In the genomic region with DNA sequence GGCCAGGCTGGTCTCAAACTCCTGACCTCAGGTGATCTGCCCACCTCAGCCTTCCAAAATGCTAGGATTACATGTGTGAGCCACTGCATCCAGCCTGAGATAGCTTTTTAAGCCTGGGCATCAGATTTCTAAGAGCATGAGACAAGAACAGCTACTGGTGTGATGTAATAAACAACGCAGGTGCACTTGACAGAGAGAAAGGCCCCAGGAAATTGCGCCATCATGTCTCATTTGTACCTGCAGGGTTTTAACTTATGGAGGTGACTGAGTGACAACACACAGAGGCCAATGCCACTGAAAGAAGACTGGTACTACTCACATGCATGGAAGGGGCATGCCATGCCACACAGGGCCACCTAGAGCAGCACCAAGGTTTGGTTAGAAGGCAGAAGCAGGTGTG, we compare ENCODE assay signal across 31 cellular contexts.
"Had no signal": no experiment of that assay in that cellular context is flagged by ENCODE, and none has a peak within 500 bp of the region (broad histone marks: within the 10 kb centered on the region; RNA-seq: fewer than 3 reads in every experiment).

No MANE protein-coding gene starts in this region.

- H3K27ac Mint-ChIP-seq: activated naive CD4-positive, alpha-beta T cell treated with anti-CD3 and anti-CD28 coated beads, Interleukin-2, amount 10 ng/mL, durations not matched to agents 7 days and 5 days; activated naive CD8-positive, alpha-beta T cell treated with anti-CD3 and anti-CD28 coated beads, Interleukin-2, amount 10 ng/mL, durations not matched to agents 7 days and 5 days; brain; nephron; progenitor cell of endocrine pancreas; stimulated activated effector memory CD8-positive, alpha-beta T cell treated with anti-CD3 and anti-CD28 coated beads, Interleukin-12 subunit alpha, Interleukin-12 subunit beta, amount 100 ng/mL, for 72 hours; stimulated activated naive CD8-positive, alpha-beta T cell treated with anti-CD3 and anti-CD28 coated beads, Interleukin-15, Interleukin-2, amounts not matched to agents 100 ng/mL and 50 ng/mL, for 24 hours had no signal

- ATAC-seq: activated CD4-positive, CD25-positive, alpha-beta regulatory T cell treated with anti-CD3 and anti-CD28 coated beads, Interleukin-2, amount 50 U/mL, for 24 hours; gastrocnemius medialis; left cardiac atrium; stimulated activated effector memory CD8-positive, alpha-beta T cell treated with anti-CD3 and anti-CD28 coated beads, Interleukin-12 subunit alpha, Interleukin-12 subunit beta, amount 100 ng/mL, for 72 hours had no signal

- H3K36me3 Mint-ChIP-seq: activated naive CD4-positive, alpha-beta T cell treated with anti-CD3 and anti-CD28 coated beads, Interleukin-2, amount 10 ng/mL, durations not matched to agents 7 days and 5 days; activated naive CD8-positive, alpha-beta T cell treated with anti-CD3 and anti-CD28 coated beads, Interleukin-2, amount 10 ng/mL, durations not matched to agents 7 days and 5 days; brain; stimulated activated effector memory CD8-positive, alpha-beta T cell treated with anti-CD3 and anti-CD28 coated beads, Interleukin-12 subunit alpha, Interleukin-12 subunit beta, amount 100 ng/mL, for 72 hours had no signal

- DNase-seq: activated CD4-positive, alpha-beta T cell treated with anti-CD3 and anti-CD28 coated beads for 48 hours; activated CD4-positive, alpha-beta T cell treated with anti-CD3 and anti-CD28 coated beads, Interleukin-2, amount 50 U/mL, for 48 hours; activated CD8-positive, alpha-beta memory T cell treated with anti-CD3 and anti-CD28 coated beads for 24 hours; activated gamma-delta T cell; activated naive CD4-positive, alpha-beta T cell treated with anti-CD3 and anti-CD28 coated beads, Interleukin-2, amount 10 ng/mL, durations not matched to agents 7 days and 5 days; activated naive CD8-positive, alpha-beta T cell treated with anti-CD3 and anti-CD28 coated beads, Interleukin-2, amount 10 ng/mL, durations not matched to agents 7 days and 5 days; dorsolateral prefrontal cortex; effector memory CD4-positive, alpha-beta T cell; erythroblast; gastrocnemius medialis; glutamatergic neuron; left cardiac atrium; left ventricle myocardium superior; ovary; sigmoid colon; small intestine; stimulated activated CD4-positive, alpha-beta T cell treated with anti-CD3 and anti-CD28 coated beads, Interleukin-4, amount 100 ng/mL, for 24 hours; T-helper 9 cell; upper lobe of left lung; WERI-Rb-1 had no signal

- FAIRE-seq: small intestine, TTC549 had no signal

- H3K4me1 ChIP-seq: gastrocnemius medialis, vagina had no signal

- H3K27me3 ChIP-seq: ascending aorta, gastrocnemius medialis, ovary, sigmoid colon, upper lobe of left lung, vagina had no signal

- H3K27ac ChIP-seq: ascending aorta, coronary artery, dorsolateral prefrontal cortex, gastrocnemius medialis, ovary, sigmoid colon, thoracic aorta, upper lobe of left lung, vagina, WERI-Rb-1 had no signal

- H3K4me3 Mint-ChIP-seq: activated naive CD4-positive, alpha-beta T cell treated with anti-CD3 and anti-CD28 coated beads, Interleukin-2, amount 10 ng/mL, durations not matched to agents 7 days and 5 days; activated naive CD8-positive, alpha-beta T cell treated with anti-CD3 and anti-CD28 coated beads, Interleukin-2, amount 10 ng/mL, durations not matched to agents 7 days and 5 days; brain; nephron; stimulated activated effector memory CD8-positive, alpha-beta T cell treated with anti-CD3 and anti-CD28 coated beads, Interleukin-12 subunit alpha, Interleukin-12 subunit beta, amount 100 ng/mL, for 72 hours; stimulated activated naive CD8-positive, alpha-beta T cell treated with anti-CD3 and anti-CD28 coated beads, Interleukin-15, Interleukin-2, amounts not matched to agents 100 ng/mL and 50 ng/mL, for 24 hours had no signal

- H3K9me3 ChIP-seq: ascending aorta, gastrocnemius medialis, ovary, sigmoid colon, thoracic aorta, upper lobe of left lung, vagina had no signal

- H3K36me3 ChIP-seq: ascending aorta, gastrocnemius medialis, ovary, sigmoid colon, thoracic aorta, upper lobe of left lung, vagina, WERI-Rb-1 had no signal

- H3K27me3 Mint-ChIP-seq: stimulated activated naive CD8-positive, alpha-beta T cell treated with anti-CD3 and anti-CD28 coated beads, Interleukin-15, Interleukin-2, amounts not matched to agents 100 ng/mL and 50 ng/mL, for 24 hours had no signal

- H3K4me1 Mint-ChIP-seq: activated naive CD4-positive, alpha-beta T cell treated with anti-CD3 and anti-CD28 coated beads, Interleukin-2, amount 10 ng/mL, durations not matched to agents 7 days and 5 days; activated naive CD8-positive, alpha-beta T cell treated with anti-CD3 and anti-CD28 coated beads, Interleukin-2, amount 10 ng/mL, durations not matched to agents 7 days and 5 days; stimulated activated effector memory CD8-positive, alpha-beta T cell treated with anti-CD3 and anti-CD28 coated beads, Interleukin-12 subunit alpha, Interleukin-12 subunit beta, amount 100 ng/mL, for 72 hours had no signal

- H3K4me3 ChIP-seq: ascending aorta, coronary artery, dorsolateral prefrontal cortex, gastrocnemius medialis, ovary, sigmoid colon, thoracic aorta, upper lobe of left lung, vagina had no signal

- H3K9me3 Mint-ChIP-seq: activated naive CD4-positive, alpha-beta T cell treated with anti-CD3 and anti-CD28 coated beads, Interleukin-2, amount 10 ng/mL, durations not matched to agents 7 days and 5 days; activated naive CD8-positive, alpha-beta T cell treated with anti-CD3 and anti-CD28 coated beads, Interleukin-2, amount 10 ng/mL, durations not matched to agents 7 days and 5 days; nephron; stimulated activated effector memory CD8-positive, alpha-beta T cell treated with anti-CD3 and anti-CD28 coated beads, Interleukin-12 subunit alpha, Interleukin-12 subunit beta, amount 100 ng/mL, for 72 hours; stimulated activated naive CD8-positive, alpha-beta T cell treated with anti-CD3 and anti-CD28 coated beads, Interleukin-15, Interleukin-2, amounts not matched to agents 100 ng/mL and 50 ng/mL, for 24 hours had no signal
